Comparison of ENCODE assay signal across 16 cellular contexts in genomic region chr1:31020007-31020790, GRCh38. TPM values are rescaled to one million over a fixed set of nuclear protein-coding genes. Genes with fewer than 3 reads are reported as not detected.
DNase-seq lines count a peak whose midpoint lies in the region; ATAC-seq and TF ChIP-seq lines count a peak whose summit lies in the region.
"Had no signal": no experiment of that assay in that cellular context is flagged by ENCODE, and none has a peak within 500 bp of the region (broad histone marks: within the 10 kb centered on the region; RNA-seq: fewer than 3 reads in every experiment).

No MANE protein-coding gene starts in this region.

- H3K27me3 ChIP-seq in smooth muscle cell (ENCODE audit: low read depth), result no peaks in the 10 kb centered on the region
- no peaks in the 10 kb centered on the region for H3K27me3 ChIP-seq in osteoblast (ENCODE audit: insufficient read depth, low read length)
- H3K27me3 ChIP-seq: BLaER1 treated with 17β-estradiol and CSF1 and Interleukin-3, amounts not matched to agents 10 nM and 100 nM; stomach had no signal

- H2AFZ ChIP-seq in smooth muscle cell (ENCODE audit: low read depth), result no peak overlapping the region
- H2AFZ ChIP-seq in osteoblast (ENCODE audit: low read length), result no peak overlapping the region

- TF ChIP-seq CTCF in brain (conservative IDR thresholded peaks at IDR 0.05) (no peak), smooth muscle cell (IDR thresholded peaks at IDR 0.05; ENCODE audit: borderline replicate concordance, insufficient read depth, poor library complexity, severe bottlenecking) (no peak), osteoblast (IDR thresholded peaks at IDR 0.05; ENCODE audit: extremely low read depth, low read depth, low read length) (no peak)

- WGBS in smooth muscle cell (ENCODE audit: low lambda C conversion rate), result 77% methylated on average over 3 of the region's 3 CpGs

- peaks cover 76% of the 10 kb centered on the region for H3K4me1 Mint-ChIP-seq in activated naive CD8-positive, alpha-beta T cell (ENCODE audit: low read depth)
- H3K4me1 Mint-ChIP-seq in activated naive CD8-positive, alpha-beta T cell treated with anti-CD3 and anti-CD28 coated beads for 36 hours, result peaks cover 61% of the 10 kb centered on the region
- peaks cover 85% of the 10 kb centered on the region for H3K4me1 Mint-ChIP-seq in brain

- H3K9ac ChIP-seq in smooth muscle cell (ENCODE audit: low read depth), result no peak overlapping the region
- H3K9ac ChIP-seq: BLaER1 treated with 17β-estradiol and CSF1 and Interleukin-3, amounts not matched to agents 10 nM and 100 nM had no signal

- ATAC-seq in HG03565 (IDR thresholded peaks at IDR 0.05; ENCODE audit: unreplicated experiment), result no peak
- ATAC-seq: sciatic nerve had no signal

- H3F3A ChIP-seq in smooth muscle cell (ENCODE audit: low read depth), result peaks cover 14% of the 10 kb centered on the region

- peak overlapping the region; percentile 27 for H3K27ac ChIP-seq in smooth muscle cell (ENCODE audit: low read depth)
- no peak overlapping the region for H3K27ac ChIP-seq in osteoblast (ENCODE audit: low read depth, low read length)
- H3K27ac ChIP-seq: BLaER1 treated with 17β-estradiol and CSF1 and Interleukin-3, amounts not matched to agents 10 nM and 100 nM; stomach had no signal

- H3K79me2 ChIP-seq in smooth muscle cell (ENCODE audit: low read depth) (peaks cover 100% of the 10 kb centered on the region), osteoblast (ENCODE audit: insufficient read depth, low read length) (peaks cover 95% of the 10 kb centered on the region)

- no peak overlapping the region for H3K4me3 Mint-ChIP-seq in activated naive CD8-positive, alpha-beta T cell
- H3K4me3 Mint-ChIP-seq in activated naive CD8-positive, alpha-beta T cell treated with anti-CD3 and anti-CD28 coated beads for 36 hours, result no peak overlapping the region
- peak overlapping the region in 3 of 5 experiments; percentile 10 to 40 (median 22) for H3K4me3 Mint-ChIP-seq in brain
- H3K4me3 Mint-ChIP-seq: activated naive CD8-positive, alpha-beta T cell treated with anti-CD3 and anti-CD28 coated beads, Interleukin-2, amount 10 ng/mL, durations not matched to agents 7 days and 5 days; nephron had no signal

- H3K36me3 ChIP-seq in smooth muscle cell (ENCODE audit: low read depth), result no peaks in the 10 kb centered on the region
- H3K36me3 ChIP-seq in osteoblast (ENCODE audit: insufficient read depth, low read length), result peaks cover 4% of the 10 kb centered on the region

- DNase-seq in activated naive CD8-positive, alpha-beta T cell treated with anti-CD3 and anti-CD28 coated beads for 36 hours, result no peak
- peak; percentile 10 to 74 for DNase-seq in NCI-H1930 (lab: John Stamatoyannopoulos, UW)
- no peak for DNase-seq in smooth muscle cell (lab: John Stamatoyannopoulos, UW; ENCODE audit: unreplicated experiment)
- no peak for DNase-seq in NCI-H446 (lab: John Stamatoyannopoulos, UW)
- DNase-seq in osteoblast (ENCODE audit: insufficient read length, low spot score, missing footprints), result no peak
- DNase-seq: activated naive CD8-positive, alpha-beta T cell treated with anti-CD3 and anti-CD28 coated beads, Interleukin-2, amount 10 ng/mL, durations not matched to agents 7 days and 5 days; GOT3; head of caudate nucleus; Kasumi-1; stomach had no signal

- H3K9me3 ChIP-seq in smooth muscle cell (replicated peaks; ENCODE audit: low read depth) (no peaks in the 10 kb centered on the region), osteoblast (ENCODE audit: low read depth, low read length) (no peaks in the 10 kb centered on the region)
- H3K9me3 ChIP-seq: BLaER1 treated with 17β-estradiol and CSF1 and Interleukin-3, amounts not matched to agents 10 nM and 100 nM; stomach had no signal

- no peaks in the 10 kb centered on the region for H3K9me3 Mint-ChIP-seq in activated naive CD8-positive, alpha-beta T cell (ENCODE audit: low read depth)
- no peaks in the 10 kb centered on the region for H3K9me3 Mint-ChIP-seq in activated naive CD8-positive, alpha-beta T cell treated with anti-CD3 and anti-CD28 coated beads for 36 hours
- H3K9me3 Mint-ChIP-seq in brain, result no peaks in the 10 kb centered on the region
- H3K9me3 Mint-ChIP-seq: activated naive CD8-positive, alpha-beta T cell treated with anti-CD3 and anti-CD28 coated beads, Interleukin-2, amount 10 ng/mL, durations not matched to agents 7 days and 5 days; nephron had no signal

- peaks cover 6% of the 10 kb centered on the region for H3K4me1 ChIP-seq in smooth muscle cell (ENCODE audit: low read depth)
- H3K4me1 ChIP-seq in osteoblast (ENCODE audit: insufficient read depth, low read length), result peaks cover 3% of the 10 kb centered on the region

- H3K27ac Mint-ChIP-seq in activated naive CD8-positive, alpha-beta T cell, result peak overlapping the region; percentile 22
- no peak overlapping the region for H3K27ac Mint-ChIP-seq in activated naive CD8-positive, alpha-beta T cell treated with anti-CD3 and anti-CD28 coated beads for 36 hours
- peak overlapping the region in 4 of 5 experiments; percentile 25 to 75 (median 53) for H3K27ac Mint-ChIP-seq in brain

- H3K27me3 Mint-ChIP-seq in activated naive CD8-positive, alpha-beta T cell, result no peaks in the 10 kb centered on the region
- H3K27me3 Mint-ChIP-seq in activated naive CD8-positive, alpha-beta T cell treated with anti-CD3 and anti-CD28 coated beads for 36 hours, result no peaks in the 10 kb centered on the region
- H3K27me3 Mint-ChIP-seq in brain, result no peaks in the 10 kb centered on the region
- H3K27me3 Mint-ChIP-seq: activated naive CD8-positive, alpha-beta T cell treated with anti-CD3 and anti-CD28 coated beads, Interleukin-2, amount 10 ng/mL, durations not matched to agents 7 days and 5 days had no signal

- peaks cover 5% of the 10 kb centered on the region for H3K36me3 Mint-ChIP-seq in activated naive CD8-positive, alpha-beta T cell
- peaks cover 42% of the 10 kb centered on the region for H3K36me3 Mint-ChIP-seq in activated naive CD8-positive, alpha-beta T cell treated with anti-CD3 and anti-CD28 coated beads for 36 hours
- peaks cover 40% of the 10 kb centered on the region for H3K36me3 Mint-ChIP-seq in brain

- H3K4me2 ChIP-seq in smooth muscle cell (no peak overlapping the region), osteoblast (ENCODE audit: insufficient read depth, low read length) (no peak overlapping the region)

- H3K4me3 ChIP-seq in smooth muscle cell (no peak overlapping the region), osteoblast (ENCODE audit: insufficient read depth, low read length) (no peak overlapping the region)
- H3K4me3 ChIP-seq: BLaER1 treated with 17β-estradiol and CSF1 and Interleukin-3, amounts not matched to agents 10 nM and 100 nM; stomach had no signal

- H4K20me1 ChIP-seq in smooth muscle cell (ENCODE audit: low read depth) (peaks cover 100% of the 10 kb centered on the region), osteoblast (ENCODE audit: insufficient read depth, low read length) (peaks cover 72% of the 10 kb centered on the region)

RNA-seq across cellular contexts. Expression of gene PUM1, which starts 45.3 kb away (rescaled TPM):
- total RNA-seq in activated naive CD8-positive, alpha-beta T cell treated with anti-CD3 and anti-CD28 coated beads for 36 hours, result 10 to 100 TPM; 93.4 to 94.6 TPM
- 76.2 TPM for polyA plus RNA-seq in brain (ENCODE audit: insufficient read depth, low read depth, low replicate concordance)
- 78.2 and 79.6 TPM in 2 replicates for total RNA-seq in smooth muscle cell
- 49.0 and 54.0 TPM in 2 replicates for polyA plus RNA-seq in smooth muscle cell
- total RNA-seq in osteoblast, result 68.8 and 69.5 TPM in 2 replicates

Comparison
In these comparisons a context has a peak if more than half of its experiments do, and no peak if none do; other contexts are left out.
1. H3K4me3 Mint-ChIP-seq: peak in brain (3 of 5); none in activated naive CD8-positive, alpha-beta T cell (single experiment) and activated naive CD8-positive, alpha-beta T cell treated with anti-CD3 and anti-CD28 coated beads for 36 hours (single experiment).
2. DNase-seq: peak in NCI-H1930 (2 of 2); none in activated naive CD8-positive, alpha-beta T cell treated with anti-CD3 and anti-CD28 coated beads for 36 hours (single experiment), smooth muscle cell (single experiment), NCI-H446 (0 of 2) and osteoblast (single experiment).